Comparison of ENCODE assay signal across 33 cellular contexts in the genomic region with DNA sequence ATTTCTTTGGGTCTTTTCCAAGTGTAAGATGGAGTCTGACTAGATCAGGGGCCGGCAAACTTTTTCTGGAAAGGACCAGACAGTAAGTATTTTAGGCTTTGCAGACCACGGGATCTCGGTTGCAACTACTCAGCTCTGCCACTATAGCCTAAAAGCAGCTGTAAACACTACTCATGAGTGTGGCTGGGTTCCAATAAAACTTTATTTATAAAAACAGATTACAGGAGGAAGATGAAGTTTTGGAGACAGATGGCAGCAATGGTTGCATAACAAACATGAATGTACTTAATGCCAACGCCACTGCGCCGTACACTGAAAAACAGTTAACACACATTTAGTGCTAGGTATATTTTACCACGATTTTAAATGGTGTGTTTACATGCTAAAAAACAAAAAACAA.
"Had no signal": no experiment of that assay in that cellular context is flagged by ENCODE, and none has a peak within 500 bp of the region (broad histone marks: within the 10 kb centered on the region; RNA-seq: fewer than 3 reads in every experiment).

No MANE protein-coding gene starts in this region.

- FAIRE-seq: endometrium, endothelial cell of umbilical vein had no signal

- H3K27me3 ChIP-seq: ascending aorta, breast epithelium, cardiac muscle cell, colonic mucosa, esophagus squamous epithelium, gastroesophageal sphincter had no signal

- H3K27ac ChIP-seq: ascending aorta, breast epithelium, cardiac muscle cell, colonic mucosa, epithelial cell of prostate, esophagus squamous epithelium, gastroesophageal sphincter, WERI-Rb-1 had no signal

- H3K9me3 ChIP-seq: ascending aorta, breast epithelium, colonic mucosa, esophagus squamous epithelium, gastroesophageal sphincter had no signal

- H3K4me1 ChIP-seq: ascending aorta, breast epithelium, colonic mucosa, gastroesophageal sphincter had no signal

- H3K36me3 ChIP-seq: breast epithelium, cardiac muscle cell, colonic mucosa, gastroesophageal sphincter had no signal

- DNase-seq: activated B cell treated with CpG ODN at 0.5 μM for 24 hours; activated CD4-positive, alpha-beta T cell treated with anti-CD3 and anti-CD28 coated beads for 48 hours; activated CD4-positive, alpha-beta T cell treated with anti-CD3 and anti-CD28 coated beads, Interleukin-2, amount 50 U/mL, for 1 hour; activated CD4-positive, alpha-beta T cell treated with anti-CD3 and anti-CD28 coated beads, Interleukin-2, amount 50 U/mL, for 48 hours; activated CD8-positive, alpha-beta memory T cell treated with anti-CD3 and anti-CD28 coated beads, Interleukin-2, amount 10 ng/mL, durations not matched to agents 7 days and 5 days; activated CD8-positive, alpha-beta memory T cell treated with anti-CD3 and anti-CD28 coated beads, Interleukin-2, amount 50 U/mL, for 4 hours; activated CD8-positive, alpha-beta T cell treated with anti-CD3 and anti-CD28 coated beads for 36 hours; activated gamma-delta T cell; activated naive CD4-positive, alpha-beta T cell; activated naive CD4-positive, alpha-beta T cell treated with anti-CD3 and anti-CD28 coated beads, Interleukin-2, amount 10 ng/mL, durations not matched to agents 7 days and 5 days; activated naive CD8-positive, alpha-beta T cell treated with anti-CD3 and anti-CD28 coated beads, Interleukin-2, amount 10 ng/mL, durations not matched to agents 7 days and 5 days; activated T-cell treated with anti-CD3 and anti-CD28 coated beads for 4 hours; activated T-cell treated with anti-CD3 and anti-CD28 coated beads, Interleukin-2, amount 50 U/mL, for 24 hours; activated T-cell treated with anti-CD3 and anti-CD28 coated beads, Interleukin-2, amount 50 U/mL, for 72 hours; central memory CD4-positive, alpha-beta T cell; cerebellar nuclear complex; colonic mucosa; effector CD8-positive, alpha-beta T cell; esophagus squamous epithelium; foreskin melanocyte; T-helper 1 cell; T-helper 17 cell; T1000; WERI-Rb-1 had no signal

- H3K4me3 ChIP-seq: ascending aorta, breast epithelium, cardiac muscle cell, colonic mucosa, esophagus squamous epithelium, gastroesophageal sphincter had no signal

- ATAC-seq: activated CD4-positive, CD25-positive, alpha-beta regulatory T cell treated with anti-CD3 and anti-CD28 coated beads, Interleukin-2, amount 50 U/mL, for 24 hours; activated CD8-positive, alpha-beta memory T cell treated with anti-CD3 and anti-CD28 coated beads, Interleukin-2, amount 10 ng/mL, durations not matched to agents 7 days and 5 days; activated CD8-positive, alpha-beta T cell treated with anti-CD3 and anti-CD28 coated beads for 36 hours; activated naive CD4-positive, alpha-beta T cell treated with anti-CD3 and anti-CD28 coated beads, Interleukin-2, amount 50 U/mL, for 72 hours; activated T-cell treated with anti-CD3 and anti-CD28 coated beads, Interleukin-2, amount 50 U/mL, for 72 hours; gastroesophageal sphincter; T-helper 17 cell had no signal
